In the genomic region with DNA sequence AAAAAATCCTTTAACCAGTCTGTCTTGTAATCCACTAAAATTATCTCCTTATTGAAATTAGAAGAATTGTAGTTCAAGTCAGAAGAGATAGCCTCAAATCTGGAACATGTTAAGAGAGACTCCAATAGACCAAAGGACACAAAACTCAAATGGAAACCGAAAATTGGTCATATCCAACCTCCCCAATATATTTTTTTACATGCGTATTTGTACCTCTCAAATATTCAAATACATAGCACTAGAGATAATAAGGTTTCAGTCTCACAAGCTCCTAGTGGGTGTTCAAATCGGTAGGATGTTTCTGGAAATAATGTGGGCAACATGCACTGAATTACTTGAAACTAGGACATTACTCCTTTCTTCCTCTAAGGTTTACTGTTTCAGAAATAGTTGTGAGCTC, we compare ENCODE assay signal across 24 cellular contexts. TPM values are rescaled to one million over a fixed set of nuclear protein-coding genes. Genes with fewer than 3 reads are reported as not detected.
DNase-seq lines count a peak whose midpoint lies in the region; ATAC-seq and TF ChIP-seq lines count a peak whose summit lies in the region.
"Had no signal": no experiment of that assay in that cellular context is flagged by ENCODE, and none has a peak within 500 bp of the region (broad histone marks: within the 10 kb centered on the region; RNA-seq: fewer than 3 reads in every experiment).

No MANE protein-coding gene starts in this region.

- no peaks in the 10 kb centered on the region for H3K27me3 ChIP-seq in OCI-LY3 (ENCODE audit: low read depth, low read length)
- H3K27me3 ChIP-seq in esophagus squamous epithelium = no peaks in the 10 kb centered on the region
- no peaks in the 10 kb centered on the region for H3K27me3 ChIP-seq in testis
- H3K27me3 ChIP-seq: Peyer's patch had no signal

- no peaks in the 10 kb centered on the region for H4K20me1 ChIP-seq in OCI-LY3 (ENCODE audit: insufficient read depth, low read length)

- H3K4me1 ChIP-seq in OCI-LY3 (ENCODE audit: low read length) (peaks cover 15% of the 10 kb centered on the region), esophagus squamous epithelium (peaks cover 0 to 23% (median 2%) of the 10 kb centered on the region in 3 donors), testis (no peaks in the 10 kb centered on the region)
- H3K4me1 ChIP-seq: HAP-1, Peyer's patch had no signal

- no peak for TF ChIP-seq CTCF in OCI-LY3 (IDR thresholded peaks at IDR 0.05; ENCODE audit: low read depth, low read length)
- TF ChIP-seq CTCF in esophagus squamous epithelium (IDR thresholded peaks at IDR 0.05) = no peak
- TF ChIP-seq CTCF in testis (IDR thresholded peaks at IDR 0.05) = no peak

- peak overlapping the region; percentile 38 for H3K4me2 ChIP-seq in OCI-LY3 (ENCODE audit: low read length)

- H3K9me3 ChIP-seq in OCI-LY3 (ENCODE audit: insufficient read depth, low read length) (no peaks in the 10 kb centered on the region), esophagus squamous epithelium (no peaks in the 10 kb centered on the region), testis (no peaks in the 10 kb centered on the region)
- H3K9me3 ChIP-seq: HAP-1, Peyer's patch had no signal

- no peak overlapping the region for H3K9ac ChIP-seq in OCI-LY3 (ENCODE audit: low read length)
- H3K9ac ChIP-seq: GM23248 had no signal

- TF ChIP-seq POLR2A in esophagus squamous epithelium (IDR thresholded peaks at IDR 0.05) = no peak
- no peak for TF ChIP-seq POLR2A in testis (IDR thresholded peaks at IDR 0.05)

- H3K4me3 ChIP-seq in OCI-LY3 (ENCODE audit: low read length) (no peak overlapping the region), esophagus squamous epithelium (no peak overlapping the region), testis (no peak overlapping the region)
- H3K4me3 ChIP-seq: GM23248, HAP-1, Peyer's patch had no signal

- no peak overlapping the region for H3K27ac ChIP-seq in OCI-LY3 (ENCODE audit: low read length)
- H3K27ac ChIP-seq in esophagus squamous epithelium = no peak overlapping the region
- H3K27ac ChIP-seq in testis = no peak overlapping the region
- H3K27ac ChIP-seq: GM23248, Peyer's patch had no signal

- no peaks in the 10 kb centered on the region for H3K79me2 ChIP-seq in OCI-LY3 (ENCODE audit: low read length)

- DNase-seq in esophagus squamous epithelium (lab: John Stamatoyannopoulos, UW) (no peak), testis (no peak), GDM1 (lab: John Stamatoyannopoulos, UW) (no peak)
- no peak for DNase-seq in stimulated activated CD4-positive, alpha-beta T cell treated with anti-CD3 and anti-CD28 coated beads, Interleukin-4, amount 100 ng/mL, for 24 hours
- DNase-seq: Calu3, DMS79 treated with DMSO at 0.1 percent for 48 hours, GM23248, HFFc6, NCI-H1092, NCI-H1417 treated with DMSO at 0.1 percent for 48 hours, NCI-H1694 treated with DMSO at 0.1 percent for 48 hours, NCI-H2081, NCI-H2171, NCI-H226, NCI-H510A, OCI-M1, Peyer's patch, SHP77 treated with DMSO at 0.1 percent for 48 hours, T-helper 1 cell had no signal

- H2AFZ ChIP-seq in OCI-LY3 (ENCODE audit: low read depth, low read length) = no peak overlapping the region
- H2AFZ ChIP-seq: GM23248 had no signal

- ATAC-seq in GM18519 (IDR thresholded peaks at IDR 0.05; ENCODE audit: low FRiP score, unreplicated experiment) = peak; percentile 47
- peak; percentile 48 for ATAC-seq in GM19452 (IDR thresholded peaks at IDR 0.05; ENCODE audit: unreplicated experiment)
- peak; percentile 90 for ATAC-seq in HG02884 (IDR thresholded peaks at IDR 0.05; ENCODE audit: unreplicated experiment)

- H3K36me3 ChIP-seq in OCI-LY3 (replicated peaks; ENCODE audit: low read depth, low read length) = no peaks in the 10 kb centered on the region
- H3K36me3 ChIP-seq in esophagus squamous epithelium = no peaks in the 10 kb centered on the region
- no peaks in the 10 kb centered on the region for H3K36me3 ChIP-seq in testis (ENCODE audit: low read depth, missing control alignments)
- H3K36me3 ChIP-seq: HAP-1, Peyer's patch had no signal

- intact Hi-C loops in esophagus squamous epithelium (cut with DNase I) = no loop called here
- intact Hi-C loops in testis (cut with DNase I; ENCODE audit: low total_unique reads) = no loop called here

- WGBS in esophagus squamous epithelium, 2 donors = 86 to 89% methylated on average over 3 of the region's 3 CpGs
- WGBS in testis, 2 donors = 95% methylated on average over 3 of the region's 3 CpGs

RNA-seq across cellular contexts. Expression of a gene that starts 33.5 kb away (rescaled TPM):
- total RNA-seq in esophagus squamous epithelium = 10 to 100 TPM; 18.9 to 25.9 (median 20.7) TPM
- total RNA-seq in testis = 10 to 100 TPM in 1 of 2 donors, 1 to 10 TPM in 1; 9.0 to 23.9 TPM
- polyA plus RNA-seq in testis (ENCODE audit: insufficient read depth, low read depth, low replicate concordance) = 13.3 TPM
